Comparison of ENCODE assay signal across 1 cellular context in the genomic region with DNA sequence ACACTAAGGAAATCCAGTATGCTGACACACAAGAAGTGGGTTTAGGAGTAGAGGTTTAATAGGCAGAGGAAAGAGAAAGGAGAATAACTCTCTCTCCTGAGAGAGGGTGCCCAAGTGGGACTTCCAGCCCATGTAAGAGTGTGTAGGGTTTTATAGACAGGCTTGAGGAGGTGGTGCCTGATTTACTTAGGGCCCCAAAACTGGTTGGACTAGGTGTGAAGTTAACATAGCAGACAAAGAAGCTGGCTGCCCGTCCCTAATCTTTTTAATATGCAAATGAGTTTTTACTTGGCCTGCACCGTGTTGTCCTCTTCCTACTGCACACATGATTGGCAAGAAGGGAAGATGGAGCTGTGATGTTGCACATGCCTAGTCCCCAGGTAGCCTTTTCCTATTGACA.
TF ChIP-seq lines count a peak whose summit lies in the region.

No MANE protein-coding gene starts in this region.

TF ChIP-seq in H1, 55 proteins besides CTCF, POLR2A, EP300 and RAD21 (continued from another document):
- TF ChIP-seq SUZ12 (IDR thresholded peaks at IDR 0.05; ENCODE audit: low read length) (no peak), CHD2 (IDR thresholded peaks at IDR 0.05; ENCODE audit: low read length) (no peak), RNF2 (IDR thresholded peaks at IDR 0.05; ENCODE audit: borderline replicate concordance, low read depth, low read length, missing control alignments, poor library complexity, severe bottlenecking) (no peak), HDAC2 (IDR thresholded peaks at IDR 0.05; ENCODE audit: borderline replicate concordance in 1 of 2, low read depth in 2 of 2, low read length in 2 of 2) (no peak), NRF1 (IDR thresholded peaks at IDR 0.05; ENCODE audit: low read depth, low read length) (no peak), NANOG (IDR thresholded peaks at IDR 0.05; ENCODE audit: insufficient read depth, low read depth, low read length, poor library complexity, severe bottlenecking) (no peak), SP1 (IDR thresholded peaks at IDR 0.05; ENCODE audit: low read depth, low read length) (peak; percentile 34; the same call in 1 of the 2 replicates), EGR1 (IDR thresholded peaks at IDR 0.05; ENCODE audit: borderline replicate concordance, low read depth, low read length) (no peak), RFX5 (IDR thresholded peaks at IDR 0.05; ENCODE audit: borderline replicate concordance, low read depth, low read length) (no peak), SP2 (IDR thresholded peaks at IDR 0.05; ENCODE audit: low read length) (no peak), KDM1A (IDR thresholded peaks at IDR 0.05; ENCODE audit: borderline replicate concordance, low read length) (no peak), MAFK (IDR thresholded peaks at IDR 0.05; ENCODE audit: low read depth, low read length) (no peak), FOSL1 (IDR thresholded peaks at IDR 0.05; ENCODE audit: insufficient read depth, low read depth, low read length) (no peak), GABPA (IDR thresholded peaks at IDR 0.05; ENCODE audit: borderline replicate concordance, insufficient read depth, low read length) (no peak), POU5F1 (IDR thresholded peaks at IDR 0.05; ENCODE audit: low read depth, low read length) (no peak), RXRA (IDR thresholded peaks at IDR 0.05; ENCODE audit: insufficient read depth, low read depth, low read length) (no peak), TCF12 (IDR thresholded peaks at IDR 0.05; ENCODE audit: low read depth, low read length) (peak; percentile 57; the same call in 1 of the 2 replicates), SAP30 (IDR thresholded peaks at IDR 0.05; ENCODE audit: insufficient read depth, insufficient replicate concordance, low read length) (no peak), POLR2AphosphoS5 (IDR thresholded peaks at IDR 0.05; ENCODE audit: low read depth, low read length) (peak; percentile 72)
- TF ChIP-seq, protein P1, sequence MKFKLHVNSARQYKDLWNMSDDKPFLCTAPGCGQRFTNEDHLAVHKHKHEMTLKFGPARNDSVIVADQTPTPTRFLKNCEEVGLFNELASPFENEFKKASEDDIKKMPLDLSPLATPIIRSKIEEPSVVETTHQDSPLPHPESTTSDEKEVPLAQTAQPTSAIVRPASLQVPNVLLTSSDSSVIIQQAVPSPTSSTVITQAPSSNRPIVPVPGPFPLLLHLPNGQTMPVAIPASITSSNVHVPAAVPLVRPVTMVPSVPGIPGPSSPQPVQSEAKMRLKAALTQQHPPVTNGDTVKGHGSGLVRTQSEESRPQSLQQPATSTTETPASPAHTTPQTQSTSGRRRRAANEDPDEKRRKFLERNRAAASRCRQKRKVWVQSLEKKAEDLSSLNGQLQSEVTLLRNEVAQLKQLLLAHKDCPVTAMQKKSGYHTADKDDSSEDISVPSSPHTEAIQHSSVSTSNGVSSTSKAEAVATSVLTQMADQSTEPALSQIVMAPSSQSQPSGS (IDR thresholded peaks at IDR 0.05; ENCODE audit: low read length): no peak
- TF ChIP-seq, protein P2, sequence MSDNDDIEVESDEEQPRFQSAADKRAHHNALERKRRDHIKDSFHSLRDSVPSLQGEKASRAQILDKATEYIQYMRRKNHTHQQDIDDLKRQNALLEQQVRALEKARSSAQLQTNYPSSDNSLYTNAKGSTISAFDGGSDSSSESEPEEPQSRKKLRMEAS (IDR thresholded peaks at IDR 0.05): no peak
